16 cellular contexts compared by ENCODE assay signal in genomic region chr12:10708862-10709261, GRCh38. TPM values are rescaled to one million over a fixed set of nuclear protein-coding genes. Genes with fewer than 3 reads are reported as not detected.
"Had no signal": no experiment of that assay in that cellular context is flagged by ENCODE, and none has a peak within 500 bp of the region (broad histone marks: within the 10 kb centered on the region; RNA-seq: fewer than 3 reads in every experiment).

No MANE protein-coding gene starts in this region.

- H3K27ac ChIP-seq: body of pancreas, epithelial cell of prostate had no signal

- H3K27me3 Mint-ChIP-seq: activated CD4-positive, alpha-beta T cell treated with anti-CD3 and anti-CD28 coated beads, Interleukin-2, amount 10 ng/mL, durations not matched to agents 24 days and 14 days; activated naive CD8-positive, alpha-beta T cell treated with anti-CD3 and anti-CD28 coated beads for 36 hours had no signal

- H3K9me3 ChIP-seq: body of pancreas had no signal

- H3K4me1 Mint-ChIP-seq: activated CD4-positive, alpha-beta T cell treated with anti-CD3 and anti-CD28 coated beads, Interleukin-2, amount 10 ng/mL, durations not matched to agents 24 days and 14 days; natural killer cell had no signal

- ATAC-seq: body of pancreas, natural killer cell had no signal

- DNase-seq: activated CD4-positive, alpha-beta T cell treated with anti-CD3 and anti-CD28 coated beads, Interleukin-2, amount 10 ng/mL, durations not matched to agents 24 days and 14 days; activated CD4-positive, CD25-positive, alpha-beta regulatory T cell; activated CD8-positive, alpha-beta memory T cell treated with anti-CD3 and anti-CD28 coated beads for 24 hours; activated naive CD8-positive, alpha-beta T cell treated with anti-CD3 and anti-CD28 coated beads for 36 hours; amygdala; body of pancreas; effector memory CD4-positive, alpha-beta T cell; foreskin melanocyte; head of caudate nucleus; natural killer cell; posterior cingulate gyrus; stimulated activated CD4-positive, alpha-beta T cell treated with anti-CD3 and anti-CD28 coated beads, Interleukin-1b, Interleukin-23, amount 100 ng/mL, for 48 hours had no signal

- H3K4me3 Mint-ChIP-seq: activated CD4-positive, alpha-beta T cell treated with anti-CD3 and anti-CD28 coated beads, Interleukin-2, amount 10 ng/mL, durations not matched to agents 24 days and 14 days; activated naive CD8-positive, alpha-beta T cell treated with anti-CD3 and anti-CD28 coated beads for 36 hours; activated T-helper 1 cell treated with anti-CD3 and anti-CD28 coated beads, Interleukin-12 subunit alpha, Interleukin-12 subunit beta, Interleukin-2, Interleukin-4 antibody, amounts not matched to agents 30 ng/mL and 10 ng/mL and 1 ng/mL, durations not matched to agents 14 hours and 24 hours and 36 hours; natural killer cell had no signal

- H3K36me3 Mint-ChIP-seq: natural killer cell had no signal

- H3K4me1 ChIP-seq: body of pancreas had no signal

- H3K9me3 Mint-ChIP-seq: activated CD4-positive, alpha-beta T cell treated with anti-CD3 and anti-CD28 coated beads, Interleukin-2, amount 10 ng/mL, durations not matched to agents 24 days and 14 days; activated naive CD8-positive, alpha-beta T cell treated with anti-CD3 and anti-CD28 coated beads for 36 hours; activated T-helper 1 cell treated with anti-CD3 and anti-CD28 coated beads, Interleukin-12 subunit alpha, Interleukin-12 subunit beta, Interleukin-2, Interleukin-4 antibody, amounts not matched to agents 30 ng/mL and 10 ng/mL and 1 ng/mL, durations not matched to agents 14 hours and 24 hours and 36 hours; natural killer cell had no signal

- H3K4me3 ChIP-seq: body of pancreas had no signal

- H3K27me3 ChIP-seq: body of pancreas had no signal

- FAIRE-seq: urothelium cell line had no signal

- H3K27ac Mint-ChIP-seq: activated CD4-positive, alpha-beta T cell treated with anti-CD3 and anti-CD28 coated beads, Interleukin-2, amount 10 ng/mL, durations not matched to agents 24 days and 14 days; activated T-helper 1 cell treated with anti-CD3 and anti-CD28 coated beads, Interleukin-12 subunit alpha, Interleukin-12 subunit beta, Interleukin-2, Interleukin-4 antibody, amounts not matched to agents 30 ng/mL and 10 ng/mL and 1 ng/mL, durations not matched to agents 14 hours and 24 hours and 36 hours; natural killer cell had no signal

RNA-seq across cellular contexts. Expression of gene STYK1, which starts 35.0 kb away (rescaled TPM):
- total RNA-seq: activated CD4-positive, alpha-beta T cell treated with anti-CD3 and anti-CD28 coated beads, Interleukin-2, amount 10 ng/mL, durations not matched to agents 24 days and 14 days; activated T-helper 1 cell treated with anti-CD3 and anti-CD28 coated beads, Interleukin-12 subunit alpha, Interleukin-12 subunit beta, Interleukin-2, Interleukin-4 antibody, amounts not matched to agents 30 ng/mL and 10 ng/mL and 1 ng/mL, durations not matched to agents 14 hours and 24 hours and 36 hours; fibroblast of lung had no signal
